ENCODE assay signal across 1 cellular context in the genomic region with DNA sequence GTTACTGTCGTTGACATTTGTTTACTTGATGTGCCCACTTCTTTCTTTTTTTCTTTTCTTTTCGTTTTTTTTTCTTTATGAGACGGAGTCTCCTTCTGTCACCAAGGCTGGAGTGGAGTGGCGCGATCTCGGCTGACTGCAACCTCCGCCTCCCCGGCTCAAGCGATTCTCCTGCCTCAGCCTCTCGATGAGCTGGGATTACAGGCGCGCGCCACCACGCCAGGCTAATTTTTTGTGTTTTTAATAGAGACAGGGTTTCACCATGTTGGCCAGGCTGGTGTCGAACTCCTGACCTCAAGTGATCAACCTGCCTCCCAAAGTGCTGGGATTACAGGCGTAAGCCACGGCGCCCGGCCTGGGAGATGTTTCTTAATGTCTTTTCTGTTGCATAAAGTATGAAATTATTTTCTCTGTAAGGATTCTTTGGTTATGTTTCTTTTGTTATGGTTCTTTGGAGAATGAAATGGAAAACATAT.
TF ChIP-seq lines count a peak whose summit lies in the region.

No MANE protein-coding gene starts in this region.

TF ChIP-seq in K562, 482 proteins besides CTCF, POLR2A, EP300 and RAD21 (continued from another document and continues in another):
- TF ChIP-seq, protein P1, sequence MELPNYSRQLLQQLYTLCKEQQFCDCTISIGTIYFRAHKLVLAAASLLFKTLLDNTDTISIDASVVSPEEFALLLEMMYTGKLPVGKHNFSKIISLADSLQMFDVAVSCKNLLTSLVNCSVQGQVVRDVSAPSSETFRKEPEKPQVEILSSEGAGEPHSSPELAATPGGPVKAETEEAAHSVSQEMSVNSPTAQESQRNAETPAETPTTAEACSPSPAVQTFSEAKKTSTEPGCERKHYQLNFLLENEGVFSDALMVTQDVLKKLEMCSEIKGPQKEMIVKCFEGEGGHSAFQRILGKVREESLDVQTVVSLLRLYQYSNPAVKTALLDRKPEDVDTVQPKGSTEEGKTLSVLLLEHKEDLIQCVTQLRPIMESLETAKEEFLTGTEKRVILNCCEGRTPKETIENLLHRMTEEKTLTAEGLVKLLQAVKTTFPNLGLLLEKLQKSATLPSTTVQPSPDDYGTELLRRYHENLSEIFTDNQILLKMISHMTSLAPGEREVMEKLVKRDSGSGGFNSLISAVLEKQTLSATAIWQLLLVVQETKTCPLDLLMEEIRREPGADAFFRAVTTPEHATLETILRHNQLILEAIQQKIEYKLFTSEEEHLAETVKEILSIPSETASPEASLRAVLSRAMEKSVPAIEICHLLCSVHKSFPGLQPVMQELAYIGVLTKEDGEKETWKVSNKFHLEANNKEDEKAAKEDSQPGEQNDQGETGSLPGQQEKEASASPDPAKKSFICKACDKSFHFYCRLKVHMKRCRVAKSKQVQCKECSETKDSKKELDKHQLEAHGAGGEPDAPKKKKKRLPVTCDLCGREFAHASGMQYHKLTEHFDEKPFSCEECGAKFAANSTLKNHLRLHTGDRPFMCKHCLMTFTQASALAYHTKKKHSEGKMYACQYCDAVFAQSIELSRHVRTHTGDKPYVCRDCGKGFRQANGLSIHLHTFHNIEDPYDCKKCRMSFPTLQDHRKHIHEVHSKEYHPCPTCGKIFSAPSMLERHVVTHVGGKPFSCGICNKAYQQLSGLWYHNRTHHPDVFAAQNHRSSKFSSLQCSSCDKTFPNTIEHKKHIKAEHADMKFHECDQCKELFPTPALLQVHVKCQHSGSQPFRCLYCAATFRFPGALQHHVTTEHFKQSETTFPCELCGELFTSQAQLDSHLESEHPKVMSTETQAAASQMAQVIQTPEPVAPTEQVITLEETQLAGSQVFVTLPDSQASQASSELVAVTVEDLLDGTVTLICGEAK (IDR thresholded peaks at IDR 0.05), result peak; percentile 75
- TF ChIP-seq, protein P1 (CRISPR knock-in tag; IDR thresholded peaks at IDR 0.05), result no peak
- TF ChIP-seq, protein P2, sequence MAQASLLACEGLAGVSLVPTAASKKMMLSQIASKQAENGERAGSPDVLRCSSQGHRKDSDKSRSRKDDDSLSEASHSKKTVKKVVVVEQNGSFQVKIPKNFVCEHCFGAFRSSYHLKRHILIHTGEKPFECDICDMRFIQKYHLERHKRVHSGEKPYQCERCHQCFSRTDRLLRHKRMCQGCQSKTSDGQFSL (CRISPR knock-in tag; IDR thresholded peaks at IDR 0.05), result no peak
- TF ChIP-seq, protein P2 (tag; IDR thresholded peaks at IDR 0.05), result no peak
- TF ChIP-seq ZNF311 (CRISPR knock-in tag; IDR thresholded peaks at IDR 0.05), result no peak
- TF ChIP-seq LCOR (CRISPR knock-in tag; IDR thresholded peaks at IDR 0.05), result no peak; the same call in 1 of the 2 replicates
- TF ChIP-seq, protein P3, sequence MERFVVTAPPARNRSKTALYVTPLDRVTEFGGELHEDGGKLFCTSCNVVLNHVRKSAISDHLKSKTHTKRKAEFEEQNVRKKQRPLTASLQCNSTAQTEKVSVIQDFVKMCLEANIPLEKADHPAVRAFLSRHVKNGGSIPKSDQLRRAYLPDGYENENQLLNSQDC (CRISPR knock-in tag; IDR thresholded peaks at IDR 0.05), result no peak
- no peak for TF ChIP-seq FOXP1 (CRISPR knock-in tag; IDR thresholded peaks at IDR 0.05)
- peak; percentile 77 for TF ChIP-seq ARHGAP35 (IDR thresholded peaks at IDR 0.05; ENCODE audit: partially characterized antibody)
- 0 out of 2 replicates have a peak, but pooled peaks have one; percentile 33 for TF ChIP-seq NR1H2 (CRISPR knock-in tag; IDR thresholded peaks at IDR 0.05)
- no peak for TF ChIP-seq ZNF174 (CRISPR knock-in tag; IDR thresholded peaks at IDR 0.05)
- TF ChIP-seq MYBL2 (IDR thresholded peaks at IDR 0.05; ENCODE audit: low read depth), result no peak
- TF ChIP-seq MYBL2 (CRISPR knock-in tag; IDR thresholded peaks at IDR 0.05; ENCODE audit: borderline replicate concordance), result no peak
- TF ChIP-seq DNMT1 (IDR thresholded peaks at IDR 0.05), result 0 out of 2 replicates have a peak, but pooled peaks have one; percentile 71
- TF ChIP-seq EHMT2 (IDR thresholded peaks at IDR 0.05), result no peak
- TF ChIP-seq FOSL1 (tag; conservative IDR thresholded peaks at IDR 0.05), result peak; percentile 50
- TF ChIP-seq, protein P4, sequence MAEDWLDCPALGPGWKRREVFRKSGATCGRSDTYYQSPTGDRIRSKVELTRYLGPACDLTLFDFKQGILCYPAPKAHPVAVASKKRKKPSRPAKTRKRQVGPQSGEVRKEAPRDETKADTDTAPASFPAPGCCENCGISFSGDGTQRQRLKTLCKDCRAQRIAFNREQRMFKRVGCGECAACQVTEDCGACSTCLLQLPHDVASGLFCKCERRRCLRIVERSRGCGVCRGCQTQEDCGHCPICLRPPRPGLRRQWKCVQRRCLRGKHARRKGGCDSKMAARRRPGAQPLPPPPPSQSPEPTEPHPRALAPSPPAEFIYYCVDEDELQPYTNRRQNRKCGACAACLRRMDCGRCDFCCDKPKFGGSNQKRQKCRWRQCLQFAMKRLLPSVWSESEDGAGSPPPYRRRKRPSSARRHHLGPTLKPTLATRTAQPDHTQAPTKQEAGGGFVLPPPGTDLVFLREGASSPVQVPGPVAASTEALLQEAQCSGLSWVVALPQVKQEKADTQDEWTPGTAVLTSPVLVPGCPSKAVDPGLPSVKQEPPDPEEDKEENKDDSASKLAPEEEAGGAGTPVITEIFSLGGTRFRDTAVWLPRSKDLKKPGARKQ (CRISPR knock-in tag; IDR thresholded peaks at IDR 0.05), result peak; percentile 11; the same call in 1 of the 2 replicates
- peak in 1 of 2 experiments; percentile 41; a peak in 1 of 4 replicates for TF ChIP-seq RCOR1 (IDR thresholded peaks at IDR 0.05; ENCODE audit: borderline replicate concordance in 1 of 2, low read depth in 2 of 2, low read length in 2 of 2)
- no peak; the same call in 1 of the 2 replicates for TF ChIP-seq LEF1 (IDR thresholded peaks at IDR 0.05)
- TF ChIP-seq KDM2B (CRISPR knock-in tag; IDR thresholded peaks at IDR 0.05), result no peak
- TF ChIP-seq ADNP (tag; IDR thresholded peaks at IDR 0.05), result peak; percentile 87; the same call in 1 of the 2 replicates
- TF ChIP-seq ZBTB1 (CRISPR knock-in tag; IDR thresholded peaks at IDR 0.05; ENCODE audit: borderline replicate concordance, low read depth), result peak; percentile 40; the same call in 1 of the 2 replicates
- TF ChIP-seq CREB1 (IDR thresholded peaks at IDR 0.05), result no peak
- TF ChIP-seq CREB1 (CRISPR knock-in tag; IDR thresholded peaks at IDR 0.05), result 0 out of 2 replicates have a peak, but pooled peaks have one; percentile 6
- TF ChIP-seq ZNF586 (CRISPR knock-in tag; conservative IDR thresholded peaks at IDR 0.05), result no peak
- TF ChIP-seq THRAP3 (IDR thresholded peaks at IDR 0.05; ENCODE audit: borderline replicate concordance), result peak; percentile 80; the same call in 1 of the 2 replicates
- TF ChIP-seq, protein P5, sequence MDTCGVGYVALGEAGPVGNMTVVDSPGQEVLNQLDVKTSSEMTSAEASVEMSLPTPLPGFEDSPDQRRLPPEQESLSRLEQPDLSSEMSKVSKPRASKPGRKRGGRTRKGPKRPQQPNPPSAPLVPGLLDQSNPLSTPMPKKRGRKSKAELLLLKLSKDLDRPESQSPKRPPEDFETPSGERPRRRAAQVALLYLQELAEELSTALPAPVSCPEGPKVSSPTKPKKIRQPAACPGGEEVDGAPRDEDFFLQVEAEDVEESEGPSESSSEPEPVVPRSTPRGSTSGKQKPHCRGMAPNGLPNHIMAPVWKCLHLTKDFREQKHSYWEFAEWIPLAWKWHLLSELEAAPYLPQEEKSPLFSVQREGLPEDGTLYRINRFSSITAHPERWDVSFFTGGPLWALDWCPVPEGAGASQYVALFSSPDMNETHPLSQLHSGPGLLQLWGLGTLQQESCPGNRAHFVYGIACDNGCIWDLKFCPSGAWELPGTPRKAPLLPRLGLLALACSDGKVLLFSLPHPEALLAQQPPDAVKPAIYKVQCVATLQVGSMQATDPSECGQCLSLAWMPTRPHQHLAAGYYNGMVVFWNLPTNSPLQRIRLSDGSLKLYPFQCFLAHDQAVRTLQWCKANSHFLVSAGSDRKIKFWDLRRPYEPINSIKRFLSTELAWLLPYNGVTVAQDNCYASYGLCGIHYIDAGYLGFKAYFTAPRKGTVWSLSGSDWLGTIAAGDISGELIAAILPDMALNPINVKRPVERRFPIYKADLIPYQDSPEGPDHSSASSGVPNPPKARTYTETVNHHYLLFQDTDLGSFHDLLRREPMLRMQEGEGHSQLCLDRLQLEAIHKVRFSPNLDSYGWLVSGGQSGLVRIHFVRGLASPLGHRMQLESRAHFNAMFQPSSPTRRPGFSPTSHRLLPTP (IDR thresholded peaks at IDR 0.05; ENCODE audit: borderline replicate concordance, extremely low read depth, insufficient read length), result peak; percentile 77
- peak; percentile 65 for TF ChIP-seq TAF7 (tag; IDR thresholded peaks at IDR 0.05)
- no peak for TF ChIP-seq TCF7L2 (IDR thresholded peaks at IDR 0.05; ENCODE audit: low read depth, low read length)
- TF ChIP-seq NCOA1 (IDR thresholded peaks at IDR 0.05; ENCODE audit: low read depth), result peak; percentile 40; the same call in 1 of the 2 replicates
- TF ChIP-seq ZNF644 (tag; IDR thresholded peaks at IDR 0.05; ENCODE audit: low read depth), result peak; percentile 75; the same call in 1 of the 2 replicates
- TF ChIP-seq, protein P6, sequence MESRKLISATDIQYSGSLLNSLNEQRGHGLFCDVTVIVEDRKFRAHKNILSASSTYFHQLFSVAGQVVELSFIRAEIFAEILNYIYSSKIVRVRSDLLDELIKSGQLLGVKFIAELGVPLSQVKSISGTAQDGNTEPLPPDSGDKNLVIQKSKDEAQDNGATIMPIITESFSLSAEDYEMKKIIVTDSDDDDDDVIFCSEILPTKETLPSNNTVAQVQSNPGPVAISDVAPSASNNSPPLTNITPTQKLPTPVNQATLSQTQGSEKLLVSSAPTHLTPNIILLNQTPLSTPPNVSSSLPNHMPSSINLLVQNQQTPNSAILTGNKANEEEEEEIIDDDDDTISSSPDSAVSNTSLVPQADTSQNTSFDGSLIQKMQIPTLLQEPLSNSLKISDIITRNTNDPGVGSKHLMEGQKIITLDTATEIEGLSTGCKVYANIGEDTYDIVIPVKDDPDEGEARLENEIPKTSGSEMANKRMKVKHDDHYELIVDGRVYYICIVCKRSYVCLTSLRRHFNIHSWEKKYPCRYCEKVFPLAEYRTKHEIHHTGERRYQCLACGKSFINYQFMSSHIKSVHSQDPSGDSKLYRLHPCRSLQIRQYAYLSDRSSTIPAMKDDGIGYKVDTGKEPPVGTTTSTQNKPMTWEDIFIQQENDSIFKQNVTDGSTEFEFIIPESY (CRISPR knock-in tag; IDR thresholded peaks at IDR 0.05), result 0 out of 2 replicates have a peak, but pooled peaks have one; percentile 8
- 0 out of 2 replicates have a peak, but pooled peaks have one; percentile 19 for TF ChIP-seq HDGF (IDR thresholded peaks at IDR 0.05)
- TF ChIP-seq SP1 (CRISPR knock-in tag; IDR thresholded peaks at IDR 0.05), result no peak; the same call in 1 of the 2 replicates
- TF ChIP-seq LARP7 (IDR thresholded peaks at IDR 0.05), result peak; percentile 87; the same call in 1 of the 2 replicates
- TF ChIP-seq, protein P7, sequence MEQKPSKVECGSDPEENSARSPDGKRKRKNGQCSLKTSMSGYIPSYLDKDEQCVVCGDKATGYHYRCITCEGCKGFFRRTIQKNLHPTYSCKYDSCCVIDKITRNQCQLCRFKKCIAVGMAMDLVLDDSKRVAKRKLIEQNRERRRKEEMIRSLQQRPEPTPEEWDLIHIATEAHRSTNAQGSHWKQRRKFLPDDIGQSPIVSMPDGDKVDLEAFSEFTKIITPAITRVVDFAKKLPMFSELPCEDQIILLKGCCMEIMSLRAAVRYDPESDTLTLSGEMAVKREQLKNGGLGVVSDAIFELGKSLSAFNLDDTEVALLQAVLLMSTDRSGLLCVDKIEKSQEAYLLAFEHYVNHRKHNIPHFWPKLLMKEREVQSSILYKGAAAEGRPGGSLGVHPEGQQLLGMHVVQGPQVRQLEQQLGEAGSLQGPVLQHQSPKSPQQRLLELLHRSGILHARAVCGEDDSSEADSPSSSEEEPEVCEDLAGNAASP (IDR thresholded peaks at IDR 0.05), result no peak
- TF ChIP-seq CEBPG (CRISPR knock-in tag; IDR thresholded peaks at IDR 0.05), result no peak
- TF ChIP-seq CEBPG (tag; conservative IDR thresholded peaks at IDR 0.05 in 1 of 2, IDR thresholded peaks at IDR 0.05 in 1 of 2), result 0 out of 4 replicates have a peak, but pooled peaks have one; percentile 5 to 8
- TF ChIP-seq CBX1 (IDR thresholded peaks at IDR 0.05; ENCODE audit: low read depth), result 0 out of 2 replicates have a peak, but pooled peaks have one; percentile 39
- no peak for TF ChIP-seq NFYB (IDR thresholded peaks at IDR 0.05; ENCODE audit: extremely low read depth, insufficient read length)
- TF ChIP-seq ETV5 (CRISPR knock-in tag; IDR thresholded peaks at IDR 0.05; ENCODE audit: low read depth), result peak; percentile 7; the same call in 1 of the 2 replicates
- TF ChIP-seq CSDE1 (IDR thresholded peaks at IDR 0.05), result 0 out of 4 replicates have a peak, but pooled peaks of 1 of the 2 experiments have one; percentile 48
- TF ChIP-seq TRIM24 (IDR thresholded peaks at IDR 0.05), result peak; percentile 15 to 34; a peak in 2 of 4 replicates
